Comparison of ENCODE assay signal across 8 cellular contexts in genomic region chr3:119702530-119703527, GRCh38. TPM values are rescaled to one million over a fixed set of nuclear protein-coding genes. Genes with fewer than 3 reads are reported as not detected.
A peak's percentile ranks its signal among the peaks of the same experiment; 100 is the strongest.
DNase-seq lines count a peak whose midpoint lies in the region; ATAC-seq, FAIRE-seq and TF ChIP-seq lines count a peak whose summit lies in the region.

Gene CFAP91 (plus strand): TSS chr3:119703022. CDS start chr3:119703099, 77 bp downstream.

- CTCF ChIA-PET in HepG2 (lab: Yijun Ruan, JAX; ENCODE audit: low intra/inter-chr PET ratio, low total read pairs), result no interaction called here

- H3K79me2 ChIP-seq in HepG2 (ENCODE audit: insufficient read depth, low read length), result no peaks in the 10 kb centered on the region

- TF ChIP-seq POLR2A in HepG2 (IDR thresholded peaks at IDR 0.05; ENCODE audit: insufficient read depth in 1 of 2, low read depth in 2 of 2, low read length in 2 of 2), result no peak

- TF ChIP-seq RAD21 in liver (IDR thresholded peaks at IDR 0.05) (peak in 1 of 2 donors; percentile 41), HepG2 (CRISPR knock-in tag; IDR thresholded peaks at IDR 0.05) (no peak)

- in situ Hi-C loops in HepG2 (cut with HindIII; ENCODE audit: extremely low pct_ligation_motif_present, low pct_unique_long_range_greater_than_20kb), result no loop called here

- H3K9me3 ChIP-seq in liver (ENCODE audit: control insufficient read depth in 4 of 4, low read length in 3 of 4) (no peaks in the 10 kb centered on the region), HepG2 (ENCODE audit: low read length) (no peaks in the 10 kb centered on the region), mucosa of descending colon (no peaks in the 10 kb centered on the region)

- H3K9ac ChIP-seq in liver (ENCODE audit: low read depth in 1 of 2, low read length in 2 of 2) (no peak within 1 kb of the TSS), HepG2 (ENCODE audit: insufficient read depth, low read depth, low read length) (no peak within 1 kb of the TSS)

- WGBS in liver, result 7% methylated on average over 59 of the region's 59 CpGs
- 87% methylated on average over 45 of the region's 59 CpGs for WGBS in HepG2 (ENCODE audit: low lambda C conversion rate)

- no peaks in the 10 kb centered on the region for H4K20me1 ChIP-seq in HepG2 (ENCODE audit: insufficient read depth, low read length)

- H3K4me1 ChIP-seq in liver (ENCODE audit: control insufficient read depth in 4 of 4, insufficient read depth in 4 of 4, low read length in 3 of 4) (peaks cover 12 to 23% (median 19%) of the 10 kb centered on the region in 4 donors), HepG2 (ENCODE audit: insufficient read depth, low read length) (peaks cover 11% of the 10 kb centered on the region), mucosa of descending colon (ENCODE audit: low read depth) (peaks cover 9% of the 10 kb centered on the region)

- no peak for DNase-seq in HepG2 (ENCODE audit: low spot score)
- peak; percentile 95 to 97 for DNase-seq in NCI-H524 (lab: John Stamatoyannopoulos, UW)
- DNase-seq in activated T-cell treated with anti-CD3 and anti-CD28 coated beads for 48 hours (ENCODE audit: low read depth), result peak; percentile 80
- DNase-seq in epithelial cell of proximal tubule (ENCODE audit: low read depth), result peak; percentile 46
- DNase-seq in mucosa of descending colon, result peak; percentile 96 to 98 (median 98)
- peak; percentile 62 for DNase-seq in stimulated activated CD8-positive, alpha-beta memory T cell treated with anti-CD3 and anti-CD28 coated beads, Interleukin-15, amount 100 ng/mL, for 4 hours (ENCODE audit: low read depth in 2 of 2)

- no peak within 1 kb of the TSS for H2AFZ ChIP-seq in HepG2 (ENCODE audit: low read length)

- H3K4me3 ChIP-seq in liver (ENCODE audit: low read depth in 1 of 3, low read length in 3 of 3) (peak within 1 kb of the TSS; percentile 41 to 76 (median 72)), HepG2 (replicated peaks in 1 of 3; ENCODE audit: insufficient read depth in 1 of 3, low read depth in 2 of 3, low read length in 3 of 3) (no peak within 1 kb of the TSS), epithelial cell of proximal tubule (ENCODE audit: low read depth, low read length) (peak within 1 kb of the TSS; percentile 83), mucosa of descending colon (no peak within 1 kb of the TSS)

- no peak for ATAC-seq in HepG2
- peak; percentile 88 for ATAC-seq in HG03108 (IDR thresholded peaks at IDR 0.05; ENCODE audit: unreplicated experiment)
- peak; percentile 99 for ATAC-seq in mucosa of descending colon

- intact Hi-C loops in HepG2 (cut with micrococcal nuclease; ENCODE audit: unreplicated experiment), result no loop called here
- intact Hi-C loops in mucosa of descending colon (cut with DNase I, micrococcal nuclease), result no loop called here

- POLR2A ChIA-PET in HepG2 (lab: Yijun Ruan, JAX), result no interaction called here

- H3K27ac ChIP-seq in liver (ENCODE audit: low read depth in 1 of 2, low read length in 2 of 2) (peak within 1 kb of the TSS; percentile 36 to 60), HepG2 (ENCODE audit: extremely low read length, insufficient read depth, low read length) (no peak within 1 kb of the TSS)

- H3K4me2 ChIP-seq in HepG2 (ENCODE audit: low read depth, low read length), result no peak within 1 kb of the TSS

- TF ChIP-seq CTCF in liver (IDR thresholded peaks at IDR 0.05; ENCODE audit: low read depth, low read length, missing input control) (no peak), HepG2 (CRISPR knock-in tag; IDR thresholded peaks at IDR 0.05) (no peak), epithelial cell of proximal tubule (conservative IDR thresholded peaks at IDR 0.05; ENCODE audit: low read depth, low read length) (no peak), mucosa of descending colon (IDR thresholded peaks at IDR 0.05) (no peak)

- FAIRE-seq in HepG2 (lab: Jason Lieb, UNC), result no peak

- BruUV-seq in HepG2 (replicated peaks; lab: Mats Ljungman, UMichigan), result no TSS peak

- H3K36me3 ChIP-seq in liver (ENCODE audit: control insufficient read depth in 4 of 4, insufficient read depth in 3 of 4, low read depth in 1 of 4, low read length in 3 of 4) (no peaks in the 10 kb centered on the region), HepG2 (replicated peaks in 1 of 2; ENCODE audit: control insufficient read depth in 1 of 2, insufficient read depth in 2 of 2, low read length in 2 of 2) (no peaks in the 10 kb centered on the region), mucosa of descending colon (ENCODE audit: low read depth) (no peaks in the 10 kb centered on the region)

- TF ChIP-seq EP300 in HepG2 (IDR thresholded peaks at IDR 0.05; ENCODE audit: low read depth in 2 of 2, low read length in 2 of 2) (no peak), HepG2 (CRISPR knock-in tag; IDR thresholded peaks at IDR 0.05; ENCODE audit: borderline replicate concordance) (no peak)

- H3K27me3 ChIP-seq in liver (ENCODE audit: control insufficient read depth in 4 of 4, insufficient read depth in 4 of 4, low read length in 3 of 4) (no peaks in the 10 kb centered on the region), HepG2 (ENCODE audit: control insufficient read depth in 1 of 2, insufficient read depth in 2 of 2, low read length in 2 of 2) (no peaks in the 10 kb centered on the region; a peak in 1 of 5 replicates)

TF ChIP-seq in liver, 16 proteins besides CTCF, POLR2A, EP300 and RAD21 (continues in another document):
- TF ChIP-seq HNF4G (IDR thresholded peaks at IDR 0.05) (no peak), SP1 (IDR thresholded peaks at IDR 0.05) (peak; percentile 53), NR2F2 (IDR thresholded peaks at IDR 0.05) (peak; percentile 62)

TF ChIP-seq in HepG2, 621 proteins besides CTCF, POLR2A, EP300 and RAD21 (continues in another document):
- TF ChIP-seq ZNF614 (CRISPR knock-in tag; IDR thresholded peaks at IDR 0.05; ENCODE audit: borderline replicate concordance) (no peak), HNF1B (CRISPR knock-in tag; IDR thresholded peaks at IDR 0.05) (no peak), ZNF761 (CRISPR knock-in tag; conservative IDR thresholded peaks at IDR 0.05) (no peak)
- TF ChIP-seq, protein P1, sequence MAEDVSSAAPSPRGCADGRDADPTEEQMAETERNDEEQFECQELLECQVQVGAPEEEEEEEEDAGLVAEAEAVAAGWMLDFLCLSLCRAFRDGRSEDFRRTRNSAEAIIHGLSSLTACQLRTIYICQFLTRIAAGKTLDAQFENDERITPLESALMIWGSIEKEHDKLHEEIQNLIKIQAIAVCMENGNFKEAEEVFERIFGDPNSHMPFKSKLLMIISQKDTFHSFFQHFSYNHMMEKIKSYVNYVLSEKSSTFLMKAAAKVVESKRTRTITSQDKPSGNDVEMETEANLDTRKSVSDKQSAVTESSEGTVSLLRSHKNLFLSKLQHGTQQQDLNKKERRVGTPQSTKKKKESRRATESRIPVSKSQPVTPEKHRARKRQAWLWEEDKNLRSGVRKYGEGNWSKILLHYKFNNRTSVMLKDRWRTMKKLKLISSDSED (CRISPR knock-in tag; IDR thresholded peaks at IDR 0.05), result no peak

RNA-seq across cellular contexts. Expression of gene CFAP91, which starts in this region (rescaled TPM):
- total RNA-seq in liver (1 to 10 TPM in 1 of 2 donors, under 1 TPM in 1; 0.23 to 1.3 TPM), HepG2 (2016; rRNA removed; fragmentation: Illumina TruSeq; extraction: Trizol) (not detected in 2 replicates), epithelial cell of proximal tubule (2.1 and 2.2 TPM in 2 replicates), mucosa of descending colon (1 to 10 TPM in 2 of 3 donors, under 1 TPM in 1; 0.51 to 6.2 (median 3.3) TPM)
- polyA plus RNA-seq in liver (under 1 TPM; 0.48 to 0.63 TPM), HepG2 (2011; rRNA removed) (not detected in 2 replicates)
- not detected in 2 replicates for total RNA-seq in HepG2 (2016; cell fraction: cytosol; rRNA removed; fragmentation: Illumina TruSeq; extraction: Trizol; ENCODE audit: low read depth)
- not detected in 2 replicates for total RNA-seq in HepG2 (2016; cell fraction: insoluble cytoplasmic fraction; rRNA removed; fragmentation: Illumina TruSeq; extraction: Trizol)
- not detected in 2 replicates for total RNA-seq in HepG2 (2016; cell fraction: membrane; rRNA removed; fragmentation: Illumina TruSeq; extraction: Trizol)
- total RNA-seq in HepG2 (2016; cell fraction: nucleus; rRNA removed; fragmentation: Illumina TruSeq; extraction: Trizol), result not detected in 2 replicates
- not detected in 2 replicates for polyA plus RNA-seq in HepG2 (2011; cell fraction: cytosol; rRNA removed)
- not detected in 2 replicates for polyA plus RNA-seq in HepG2 (2011; cell fraction: nucleus; rRNA removed)
- polyA plus RNA-seq in HepG2 (2012), result not detected in 2 replicates
- not detected in 2 replicates for polyA plus RNA-seq in HepG2 (2016; cell fraction: cytosol; fragmentation: Illumina TruSeq; extraction: Trizol; ENCODE audit: low read depth)
- polyA plus RNA-seq in HepG2 (2016; cell fraction: insoluble cytoplasmic fraction; fragmentation: Illumina TruSeq; extraction: Trizol; ENCODE audit: low read depth), result not detected in 2 replicates
- not detected in 2 replicates for polyA plus RNA-seq in HepG2 (2016; cell fraction: membrane; fragmentation: Illumina TruSeq; extraction: Trizol; ENCODE audit: low read depth)
- polyA plus RNA-seq in HepG2 (2016; cell fraction: nucleus; fragmentation: Illumina TruSeq; extraction: Trizol; ENCODE audit: insufficient read depth, low read depth), result not detected in 2 replicates
- not detected in 2 replicates for polyA minus RNA-seq in HepG2 (2011; rRNA and poly(A)+ RNA removed; ENCODE audit: low replicate concordance)
- not detected in 2 replicates for polyA minus RNA-seq in HepG2 (2011; cell fraction: cytosol; rRNA and poly(A)+ RNA removed)
- polyA minus RNA-seq in HepG2 (2011; cell fraction: nucleus; rRNA and poly(A)+ RNA removed), result not detected in 2 replicates

Comparison
In these comparisons a context has a peak if more than half of its experiments do, and no peak if none do; other contexts are left out.
1. H3K4me3 ChIP-seq: peak in liver (3 of 3) and epithelial cell of proximal tubule (single experiment); none in HepG2 (0 of 3) and mucosa of descending colon (single experiment).